Comparison of ENCODE assay signal across 1 cellular context in genomic region chr1:11134352-11135266, GRCh38.
TF ChIP-seq lines count a peak whose summit lies in the region.

No MANE protein-coding gene starts in this region.

TF ChIP-seq in HEK293, 187 proteins besides CTCF, POLR2A, EP300 and RAD21 (continued from another document and continues in another):
- no peak for TF ChIP-seq ZNF121 (tag by site-specific recombination; IDR thresholded peaks at IDR 0.05)
- no peak for TF ChIP-seq ZFP3 (tag by site-specific recombination; IDR thresholded peaks at IDR 0.05; ENCODE audit: low read depth)
- no peak for TF ChIP-seq ZNF114 (tag by site-specific recombination; IDR thresholded peaks at IDR 0.05)
- TF ChIP-seq SP2 (tag by site-specific recombination; IDR thresholded peaks at IDR 0.05) = no peak
- TF ChIP-seq, protein P1, sequence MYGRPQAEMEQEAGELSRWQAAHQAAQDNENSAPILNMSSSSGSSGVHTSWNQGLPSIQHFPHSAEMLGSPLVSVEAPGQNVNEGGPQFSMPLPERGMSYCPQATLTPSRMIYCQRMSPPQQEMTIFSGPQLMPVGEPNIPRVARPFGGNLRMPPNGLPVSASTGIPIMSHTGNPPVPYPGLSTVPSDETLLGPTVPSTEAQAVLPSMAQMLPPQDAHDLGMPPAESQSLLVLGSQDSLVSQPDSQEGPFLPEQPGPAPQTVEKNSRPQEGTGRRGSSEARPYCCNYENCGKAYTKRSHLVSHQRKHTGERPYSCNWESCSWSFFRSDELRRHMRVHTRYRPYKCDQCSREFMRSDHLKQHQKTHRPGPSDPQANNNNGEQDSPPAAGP (tag by site-specific recombination; IDR thresholded peaks at IDR 0.05) = peak; percentile 57; the same call in 1 of the 2 replicates
- TF ChIP-seq ZNF658 (tag by site-specific recombination; IDR thresholded peaks at IDR 0.05) = no peak
- TF ChIP-seq, protein P2, sequence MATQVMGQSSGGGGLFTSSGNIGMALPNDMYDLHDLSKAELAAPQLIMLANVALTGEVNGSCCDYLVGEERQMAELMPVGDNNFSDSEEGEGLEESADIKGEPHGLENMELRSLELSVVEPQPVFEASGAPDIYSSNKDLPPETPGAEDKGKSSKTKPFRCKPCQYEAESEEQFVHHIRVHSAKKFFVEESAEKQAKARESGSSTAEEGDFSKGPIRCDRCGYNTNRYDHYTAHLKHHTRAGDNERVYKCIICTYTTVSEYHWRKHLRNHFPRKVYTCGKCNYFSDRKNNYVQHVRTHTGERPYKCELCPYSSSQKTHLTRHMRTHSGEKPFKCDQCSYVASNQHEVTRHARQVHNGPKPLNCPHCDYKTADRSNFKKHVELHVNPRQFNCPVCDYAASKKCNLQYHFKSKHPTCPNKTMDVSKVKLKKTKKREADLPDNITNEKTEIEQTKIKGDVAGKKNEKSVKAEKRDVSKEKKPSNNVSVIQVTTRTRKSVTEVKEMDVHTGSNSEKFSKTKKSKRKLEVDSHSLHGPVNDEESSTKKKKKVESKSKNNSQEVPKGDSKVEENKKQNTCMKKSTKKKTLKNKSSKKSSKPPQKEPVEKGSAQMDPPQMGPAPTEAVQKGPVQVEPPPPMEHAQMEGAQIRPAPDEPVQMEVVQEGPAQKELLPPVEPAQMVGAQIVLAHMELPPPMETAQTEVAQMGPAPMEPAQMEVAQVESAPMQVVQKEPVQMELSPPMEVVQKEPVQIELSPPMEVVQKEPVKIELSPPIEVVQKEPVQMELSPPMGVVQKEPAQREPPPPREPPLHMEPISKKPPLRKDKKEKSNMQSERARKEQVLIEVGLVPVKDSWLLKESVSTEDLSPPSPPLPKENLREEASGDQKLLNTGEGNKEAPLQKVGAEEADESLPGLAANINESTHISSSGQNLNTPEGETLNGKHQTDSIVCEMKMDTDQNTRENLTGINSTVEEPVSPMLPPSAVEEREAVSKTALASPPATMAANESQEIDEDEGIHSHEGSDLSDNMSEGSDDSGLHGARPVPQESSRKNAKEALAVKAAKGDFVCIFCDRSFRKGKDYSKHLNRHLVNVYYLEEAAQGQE (tag by site-specific recombination; IDR thresholded peaks at IDR 0.05) = no peak
- no peak for TF ChIP-seq ZNF274 (IDR thresholded peaks at IDR 0.05; ENCODE audit: low read length)
- no peak for TF ChIP-seq ZNF274 (tag by site-specific recombination; IDR thresholded peaks at IDR 0.05; ENCODE audit: borderline replicate concordance)
- no peak for TF ChIP-seq ZSCAN18 (tag by site-specific recombination; IDR thresholded peaks at IDR 0.05)
- peak; percentile 59; the same call in 1 of the 2 replicates for TF ChIP-seq ZNF501 (tag by site-specific recombination; IDR thresholded peaks at IDR 0.05)
- TF ChIP-seq, protein P3, sequence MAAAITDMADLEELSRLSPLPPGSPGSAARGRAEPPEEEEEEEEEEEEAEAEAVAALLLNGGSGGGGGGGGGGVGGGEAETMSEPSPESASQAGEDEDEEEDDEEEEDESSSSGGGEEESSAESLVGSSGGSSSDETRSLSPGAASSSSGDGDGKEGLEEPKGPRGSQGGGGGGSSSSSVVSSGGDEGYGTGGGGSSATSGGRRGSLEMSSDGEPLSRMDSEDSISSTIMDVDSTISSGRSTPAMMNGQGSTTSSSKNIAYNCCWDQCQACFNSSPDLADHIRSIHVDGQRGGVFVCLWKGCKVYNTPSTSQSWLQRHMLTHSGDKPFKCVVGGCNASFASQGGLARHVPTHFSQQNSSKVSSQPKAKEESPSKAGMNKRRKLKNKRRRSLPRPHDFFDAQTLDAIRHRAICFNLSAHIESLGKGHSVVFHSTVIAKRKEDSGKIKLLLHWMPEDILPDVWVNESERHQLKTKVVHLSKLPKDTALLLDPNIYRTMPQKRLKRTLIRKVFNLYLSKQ (tag by site-specific recombination; IDR thresholded peaks at IDR 0.05; ENCODE audit: borderline replicate concordance) = no peak
- TF ChIP-seq, protein P4, sequence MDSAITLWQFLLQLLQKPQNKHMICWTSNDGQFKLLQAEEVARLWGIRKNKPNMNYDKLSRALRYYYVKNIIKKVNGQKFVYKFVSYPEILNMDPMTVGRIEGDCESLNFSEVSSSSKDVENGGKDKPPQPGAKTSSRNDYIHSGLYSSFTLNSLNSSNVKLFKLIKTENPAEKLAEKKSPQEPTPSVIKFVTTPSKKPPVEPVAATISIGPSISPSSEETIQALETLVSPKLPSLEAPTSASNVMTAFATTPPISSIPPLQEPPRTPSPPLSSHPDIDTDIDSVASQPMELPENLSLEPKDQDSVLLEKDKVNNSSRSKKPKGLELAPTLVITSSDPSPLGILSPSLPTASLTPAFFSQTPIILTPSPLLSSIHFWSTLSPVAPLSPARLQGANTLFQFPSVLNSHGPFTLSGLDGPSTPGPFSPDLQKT (IDR thresholded peaks at IDR 0.05; ENCODE audit: borderline replicate concordance, low read depth, low read length) = no peak
- no peak for TF ChIP-seq ZNF324 (tag by site-specific recombination; IDR thresholded peaks at IDR 0.05)
- no peak for TF ChIP-seq ZNF776 (tag by site-specific recombination; IDR thresholded peaks at IDR 0.05; ENCODE audit: borderline replicate concordance)
- TF ChIP-seq ZNF701 (tag by site-specific recombination; IDR thresholded peaks at IDR 0.05) = no peak
- TF ChIP-seq ZNF362 (tag by site-specific recombination; IDR thresholded peaks at IDR 0.05) = no peak
- TF ChIP-seq ZNF777 (tag by site-specific recombination; IDR thresholded peaks at IDR 0.05; ENCODE audit: borderline replicate concordance) = no peak
- TF ChIP-seq ZBTB17 (tag by site-specific recombination; IDR thresholded peaks at IDR 0.05) = 0 out of 2 replicates have a peak, but pooled peaks have one; percentile 49
- peak; percentile 42; the same call in 1 of the 2 replicates for TF ChIP-seq ZNF423 (tag by site-specific recombination; IDR thresholded peaks at IDR 0.05)
- no peak for TF ChIP-seq ZNF157 (tag by site-specific recombination; IDR thresholded peaks at IDR 0.05)
- TF ChIP-seq HOXA7 (CRISPR knock-in tag; IDR thresholded peaks at IDR 0.05; ENCODE audit: borderline replicate concordance) = no peak
- TF ChIP-seq ZBTB21 (tag by site-specific recombination; IDR thresholded peaks at IDR 0.05) = no peak
- TF ChIP-seq ZFP69B (tag by site-specific recombination; IDR thresholded peaks at IDR 0.05) = no peak
- TF ChIP-seq ZNF830 (tag by site-specific recombination; IDR thresholded peaks at IDR 0.05; ENCODE audit: low read depth) = no peak
- no peak for TF ChIP-seq ZNF138 (tag by site-specific recombination; IDR thresholded peaks at IDR 0.05; ENCODE audit: borderline replicate concordance)
- TF ChIP-seq ZNF292 (tag by site-specific recombination; IDR thresholded peaks at IDR 0.05; ENCODE audit: borderline replicate concordance, low read depth) = no peak
- no peak; the same call in 1 of the 2 replicates for TF ChIP-seq MYNN (tag by site-specific recombination; IDR thresholded peaks at IDR 0.05; ENCODE audit: borderline replicate concordance)
- TF ChIP-seq ZNF394 (tag by site-specific recombination; IDR thresholded peaks at IDR 0.05; ENCODE audit: borderline replicate concordance) = peak; percentile 12; the same call in 1 of the 2 replicates
- TF ChIP-seq GLI2 (tag by site-specific recombination; IDR thresholded peaks at IDR 0.05; ENCODE audit: borderline replicate concordance, low read depth) = no peak
- TF ChIP-seq PRDM6 (tag by site-specific recombination; IDR thresholded peaks at IDR 0.05) = no peak; the same call in 1 of the 2 replicates
- no peak for TF ChIP-seq ZNF202 (tag by site-specific recombination; IDR thresholded peaks at IDR 0.05; ENCODE audit: borderline replicate concordance)
- TF ChIP-seq ZNF148 (tag by site-specific recombination; IDR thresholded peaks at IDR 0.05; ENCODE audit: borderline replicate concordance) = no peak
- TF ChIP-seq GLIS1 (tag by site-specific recombination; IDR thresholded peaks at IDR 0.05) = no peak
- no peak for TF ChIP-seq ZBTB48 (tag by site-specific recombination; IDR thresholded peaks at IDR 0.05)
- no peak for TF ChIP-seq ZNF132 (tag by site-specific recombination; IDR thresholded peaks at IDR 0.05; ENCODE audit: borderline replicate concordance)
- TF ChIP-seq, protein P5, sequence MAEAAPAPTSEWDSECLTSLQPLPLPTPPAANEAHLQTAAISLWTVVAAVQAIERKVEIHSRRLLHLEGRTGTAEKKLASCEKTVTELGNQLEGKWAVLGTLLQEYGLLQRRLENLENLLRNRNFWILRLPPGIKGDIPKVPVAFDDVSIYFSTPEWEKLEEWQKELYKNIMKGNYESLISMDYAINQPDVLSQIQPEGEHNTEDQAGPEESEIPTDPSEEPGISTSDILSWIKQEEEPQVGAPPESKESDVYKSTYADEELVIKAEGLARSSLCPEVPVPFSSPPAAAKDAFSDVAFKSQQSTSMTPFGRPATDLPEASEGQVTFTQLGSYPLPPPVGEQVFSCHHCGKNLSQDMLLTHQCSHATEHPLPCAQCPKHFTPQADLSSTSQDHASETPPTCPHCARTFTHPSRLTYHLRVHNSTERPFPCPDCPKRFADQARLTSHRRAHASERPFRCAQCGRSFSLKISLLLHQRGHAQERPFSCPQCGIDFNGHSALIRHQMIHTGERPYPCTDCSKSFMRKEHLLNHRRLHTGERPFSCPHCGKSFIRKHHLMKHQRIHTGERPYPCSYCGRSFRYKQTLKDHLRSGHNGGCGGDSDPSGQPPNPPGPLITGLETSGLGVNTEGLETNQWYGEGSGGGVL (tag by site-specific recombination; IDR thresholded peaks at IDR 0.05) = no peak
- no peak for TF ChIP-seq MEIS1 (CRISPR knock-in tag; IDR thresholded peaks at IDR 0.05; ENCODE audit: borderline replicate concordance)
- TF ChIP-seq ZNF155 (tag by site-specific recombination; IDR thresholded peaks at IDR 0.05) = no peak
- TF ChIP-seq, protein P6, sequence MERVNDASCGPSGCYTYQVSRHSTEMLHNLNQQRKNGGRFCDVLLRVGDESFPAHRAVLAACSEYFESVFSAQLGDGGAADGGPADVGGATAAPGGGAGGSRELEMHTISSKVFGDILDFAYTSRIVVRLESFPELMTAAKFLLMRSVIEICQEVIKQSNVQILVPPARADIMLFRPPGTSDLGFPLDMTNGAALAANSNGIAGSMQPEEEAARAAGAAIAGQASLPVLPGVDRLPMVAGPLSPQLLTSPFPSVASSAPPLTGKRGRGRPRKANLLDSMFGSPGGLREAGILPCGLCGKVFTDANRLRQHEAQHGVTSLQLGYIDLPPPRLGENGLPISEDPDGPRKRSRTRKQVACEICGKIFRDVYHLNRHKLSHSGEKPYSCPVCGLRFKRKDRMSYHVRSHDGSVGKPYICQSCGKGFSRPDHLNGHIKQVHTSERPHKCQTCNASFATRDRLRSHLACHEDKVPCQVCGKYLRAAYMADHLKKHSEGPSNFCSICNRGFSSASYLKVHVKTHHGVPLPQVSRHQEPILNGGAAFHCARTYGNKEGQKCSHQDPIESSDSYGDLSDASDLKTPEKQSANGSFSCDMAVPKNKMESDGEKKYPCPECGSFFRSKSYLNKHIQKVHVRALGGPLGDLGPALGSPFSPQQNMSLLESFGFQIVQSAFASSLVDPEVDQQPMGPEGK (tag by site-specific recombination; IDR thresholded peaks at IDR 0.05) = no peak; the same call in 1 of the 2 replicates
- no peak for TF ChIP-seq ZNF16 (tag by site-specific recombination; IDR thresholded peaks at IDR 0.05; ENCODE audit: low read depth)
- no peak for TF ChIP-seq ZNF239 (tag by site-specific recombination; IDR thresholded peaks at IDR 0.05)
- no peak for TF ChIP-seq ZNF221 (tag by site-specific recombination; IDR thresholded peaks at IDR 0.05; ENCODE audit: borderline replicate concordance)
- no peak for TF ChIP-seq ZBTB8A (tag by site-specific recombination; IDR thresholded peaks at IDR 0.05)
